ENCODE assay signal across 1 cellular context in the genomic region with DNA sequence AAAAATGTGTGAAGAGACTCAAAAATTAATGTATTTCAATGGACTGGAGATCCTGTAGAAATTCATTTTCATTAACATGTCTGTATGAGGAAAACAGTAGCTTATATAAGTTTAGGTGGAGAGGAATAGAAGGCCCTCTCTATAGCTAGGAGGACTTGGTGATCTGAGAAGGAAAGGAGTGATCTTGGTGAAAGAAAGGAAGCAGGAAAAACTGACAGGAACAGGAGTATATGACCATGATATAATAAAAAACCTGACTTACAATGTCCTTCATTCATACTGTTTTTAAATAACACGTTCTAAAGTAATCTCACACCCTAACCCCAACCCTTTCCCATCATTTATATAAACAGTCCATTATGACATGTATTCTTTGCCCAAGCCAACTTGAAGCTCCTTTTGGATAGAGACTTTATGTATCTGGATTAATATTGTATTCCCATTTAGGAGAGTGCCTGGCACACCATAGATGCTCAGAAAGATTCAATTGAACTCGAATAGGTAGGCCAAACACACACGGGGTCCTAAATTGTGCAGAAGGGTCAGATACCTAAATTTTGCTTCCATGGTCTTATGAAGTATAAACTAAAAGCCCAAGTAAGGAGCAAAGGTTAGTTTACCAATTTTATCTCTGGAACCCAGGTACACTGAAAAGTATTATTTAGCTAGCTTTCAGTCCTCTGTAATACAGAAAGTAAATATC.
TF ChIP-seq lines count a peak whose summit lies in the region.

No MANE protein-coding gene starts in this region.

TF ChIP-seq in K562, 482 proteins besides CTCF, POLR2A, EP300 and RAD21 (continues in another document):
- TF ChIP-seq, protein P1, sequence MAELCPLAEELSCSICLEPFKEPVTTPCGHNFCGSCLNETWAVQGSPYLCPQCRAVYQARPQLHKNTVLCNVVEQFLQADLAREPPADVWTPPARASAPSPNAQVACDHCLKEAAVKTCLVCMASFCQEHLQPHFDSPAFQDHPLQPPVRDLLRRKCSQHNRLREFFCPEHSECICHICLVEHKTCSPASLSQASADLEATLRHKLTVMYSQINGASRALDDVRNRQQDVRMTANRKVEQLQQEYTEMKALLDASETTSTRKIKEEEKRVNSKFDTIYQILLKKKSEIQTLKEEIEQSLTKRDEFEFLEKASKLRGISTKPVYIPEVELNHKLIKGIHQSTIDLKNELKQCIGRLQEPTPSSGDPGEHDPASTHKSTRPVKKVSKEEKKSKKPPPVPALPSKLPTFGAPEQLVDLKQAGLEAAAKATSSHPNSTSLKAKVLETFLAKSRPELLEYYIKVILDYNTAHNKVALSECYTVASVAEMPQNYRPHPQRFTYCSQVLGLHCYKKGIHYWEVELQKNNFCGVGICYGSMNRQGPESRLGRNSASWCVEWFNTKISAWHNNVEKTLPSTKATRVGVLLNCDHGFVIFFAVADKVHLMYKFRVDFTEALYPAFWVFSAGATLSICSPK (IDR thresholded peaks at IDR 0.05; ENCODE audit: borderline replicate concordance) = no peak
- TF ChIP-seq BRF1 (IDR thresholded peaks at IDR 0.05; ENCODE audit: borderline replicate concordance, extremely low read depth, insufficient read length) (no peak), ZNF253 (CRISPR knock-in tag; conservative IDR thresholded peaks at IDR 0.05) (no peak), ZNF146 (CRISPR knock-in tag; IDR thresholded peaks at IDR 0.05; ENCODE audit: unreplicated experiment) (no peak), ZNF232 (CRISPR knock-in tag; IDR thresholded peaks at IDR 0.05) (0 out of 2 replicates have a peak, but pooled peaks have one; percentile 25), ZNF699 (CRISPR knock-in tag; IDR thresholded peaks at IDR 0.05; ENCODE audit: insufficient replicate concordance) (no peak), CEBPG (CRISPR knock-in tag; IDR thresholded peaks at IDR 0.05) (no peak), CEBPG (tag; conservative IDR thresholded peaks at IDR 0.05 in 1 of 2, IDR thresholded peaks at IDR 0.05 in 1 of 2) (no peak), ETV5 (CRISPR knock-in tag; IDR thresholded peaks at IDR 0.05; ENCODE audit: low read depth) (no peak), ATF7 (IDR thresholded peaks at IDR 0.05) (no peak), ZSCAN32 (CRISPR knock-in tag; IDR thresholded peaks at IDR 0.05) (no peak), CHD2 (IDR thresholded peaks at IDR 0.05; ENCODE audit: low read depth, low read length) (0 out of 2 replicates have a peak, but pooled peaks have one; percentile 7), KDM2B (CRISPR knock-in tag; IDR thresholded peaks at IDR 0.05) (no peak), HDAC3 (IDR thresholded peaks at IDR 0.05; ENCODE audit: borderline replicate concordance, partially characterized antibody) (no peak), SAP30 (IDR thresholded peaks at IDR 0.05; ENCODE audit: borderline replicate concordance, insufficient read depth, low read depth, low read length, poor library complexity, severe bottlenecking) (no peak), POLR2AphosphoS2 (IDR thresholded peaks at IDR 0.05; ENCODE audit: low read length) (no peak), ZNF589 (CRISPR knock-in tag; IDR thresholded peaks at IDR 0.05; ENCODE audit: low read depth) (no peak), NRF1 (conservative IDR thresholded peaks at IDR 0.05 in 1 of 2, IDR thresholded peaks at IDR 0.05 in 1 of 2) (no peak), ZNF644 (tag; IDR thresholded peaks at IDR 0.05; ENCODE audit: low read depth) (no peak), ZNF121 (CRISPR knock-in tag; conservative IDR thresholded peaks at IDR 0.05) (no peak), ILK (tag; IDR thresholded peaks at IDR 0.05; ENCODE audit: borderline replicate concordance, low read depth) (no peak), ZNF217 (CRISPR knock-in tag; IDR thresholded peaks at IDR 0.05) (no peak)
- TF ChIP-seq, protein P2, sequence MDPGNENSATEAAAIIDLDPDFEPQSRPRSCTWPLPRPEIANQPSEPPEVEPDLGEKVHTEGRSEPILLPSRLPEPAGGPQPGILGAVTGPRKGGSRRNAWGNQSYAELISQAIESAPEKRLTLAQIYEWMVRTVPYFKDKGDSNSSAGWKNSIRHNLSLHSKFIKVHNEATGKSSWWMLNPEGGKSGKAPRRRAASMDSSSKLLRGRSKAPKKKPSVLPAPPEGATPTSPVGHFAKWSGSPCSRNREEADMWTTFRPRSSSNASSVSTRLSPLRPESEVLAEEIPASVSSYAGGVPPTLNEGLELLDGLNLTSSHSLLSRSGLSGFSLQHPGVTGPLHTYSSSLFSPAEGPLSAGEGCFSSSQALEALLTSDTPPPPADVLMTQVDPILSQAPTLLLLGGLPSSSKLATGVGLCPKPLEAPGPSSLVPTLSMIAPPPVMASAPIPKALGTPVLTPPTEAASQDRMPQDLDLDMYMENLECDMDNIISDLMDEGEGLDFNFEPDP (CRISPR knock-in tag; IDR thresholded peaks at IDR 0.05) = no peak
- TF ChIP-seq, protein P3, sequence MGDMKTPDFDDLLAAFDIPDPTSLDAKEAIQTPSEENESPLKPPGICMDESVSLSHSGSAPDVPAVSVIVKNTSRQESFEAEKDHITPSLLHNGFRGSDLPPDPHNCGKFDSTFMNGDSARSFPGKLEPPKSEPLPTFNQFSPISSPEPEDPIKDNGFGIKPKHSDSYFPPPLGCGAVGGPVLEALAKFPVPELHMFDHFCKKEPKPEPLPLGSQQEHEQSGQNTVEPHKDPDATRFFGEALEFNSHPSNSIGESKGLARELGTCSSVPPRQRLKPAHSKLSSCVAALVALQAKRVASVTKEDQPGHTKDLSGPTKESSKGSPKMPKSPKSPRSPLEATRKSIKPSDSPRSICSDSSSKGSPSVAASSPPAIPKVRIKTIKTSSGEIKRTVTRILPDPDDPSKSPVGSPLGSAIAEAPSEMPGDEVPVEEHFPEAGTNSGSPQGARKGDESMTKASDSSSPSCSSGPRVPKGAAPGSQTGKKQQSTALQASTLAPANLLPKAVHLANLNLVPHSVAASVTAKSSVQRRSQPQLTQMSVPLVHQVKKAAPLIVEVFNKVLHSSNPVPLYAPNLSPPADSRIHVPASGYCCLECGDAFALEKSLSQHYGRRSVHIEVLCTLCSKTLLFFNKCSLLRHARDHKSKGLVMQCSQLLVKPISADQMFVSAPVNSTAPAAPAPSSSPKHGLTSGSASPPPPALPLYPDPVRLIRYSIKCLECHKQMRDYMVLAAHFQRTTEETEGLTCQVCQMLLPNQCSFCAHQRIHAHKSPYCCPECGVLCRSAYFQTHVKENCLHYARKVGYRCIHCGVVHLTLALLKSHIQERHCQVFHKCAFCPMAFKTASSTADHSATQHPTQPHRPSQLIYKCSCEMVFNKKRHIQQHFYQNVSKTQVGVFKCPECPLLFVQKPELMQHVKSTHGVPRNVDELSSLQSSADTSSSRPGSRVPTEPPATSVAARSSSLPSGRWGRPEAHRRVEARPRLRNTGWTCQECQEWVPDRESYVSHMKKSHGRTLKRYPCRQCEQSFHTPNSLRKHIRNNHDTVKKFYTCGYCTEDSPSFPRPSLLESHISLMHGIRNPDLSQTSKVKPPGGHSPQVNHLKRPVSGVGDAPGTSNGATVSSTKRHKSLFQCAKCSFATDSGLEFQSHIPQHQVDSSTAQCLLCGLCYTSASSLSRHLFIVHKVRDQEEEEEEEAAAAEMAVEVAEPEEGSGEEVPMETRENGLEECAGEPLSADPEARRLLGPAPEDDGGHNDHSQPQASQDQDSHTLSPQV (IDR thresholded peaks at IDR 0.05) = no peak
- TF ChIP-seq, protein P4, sequence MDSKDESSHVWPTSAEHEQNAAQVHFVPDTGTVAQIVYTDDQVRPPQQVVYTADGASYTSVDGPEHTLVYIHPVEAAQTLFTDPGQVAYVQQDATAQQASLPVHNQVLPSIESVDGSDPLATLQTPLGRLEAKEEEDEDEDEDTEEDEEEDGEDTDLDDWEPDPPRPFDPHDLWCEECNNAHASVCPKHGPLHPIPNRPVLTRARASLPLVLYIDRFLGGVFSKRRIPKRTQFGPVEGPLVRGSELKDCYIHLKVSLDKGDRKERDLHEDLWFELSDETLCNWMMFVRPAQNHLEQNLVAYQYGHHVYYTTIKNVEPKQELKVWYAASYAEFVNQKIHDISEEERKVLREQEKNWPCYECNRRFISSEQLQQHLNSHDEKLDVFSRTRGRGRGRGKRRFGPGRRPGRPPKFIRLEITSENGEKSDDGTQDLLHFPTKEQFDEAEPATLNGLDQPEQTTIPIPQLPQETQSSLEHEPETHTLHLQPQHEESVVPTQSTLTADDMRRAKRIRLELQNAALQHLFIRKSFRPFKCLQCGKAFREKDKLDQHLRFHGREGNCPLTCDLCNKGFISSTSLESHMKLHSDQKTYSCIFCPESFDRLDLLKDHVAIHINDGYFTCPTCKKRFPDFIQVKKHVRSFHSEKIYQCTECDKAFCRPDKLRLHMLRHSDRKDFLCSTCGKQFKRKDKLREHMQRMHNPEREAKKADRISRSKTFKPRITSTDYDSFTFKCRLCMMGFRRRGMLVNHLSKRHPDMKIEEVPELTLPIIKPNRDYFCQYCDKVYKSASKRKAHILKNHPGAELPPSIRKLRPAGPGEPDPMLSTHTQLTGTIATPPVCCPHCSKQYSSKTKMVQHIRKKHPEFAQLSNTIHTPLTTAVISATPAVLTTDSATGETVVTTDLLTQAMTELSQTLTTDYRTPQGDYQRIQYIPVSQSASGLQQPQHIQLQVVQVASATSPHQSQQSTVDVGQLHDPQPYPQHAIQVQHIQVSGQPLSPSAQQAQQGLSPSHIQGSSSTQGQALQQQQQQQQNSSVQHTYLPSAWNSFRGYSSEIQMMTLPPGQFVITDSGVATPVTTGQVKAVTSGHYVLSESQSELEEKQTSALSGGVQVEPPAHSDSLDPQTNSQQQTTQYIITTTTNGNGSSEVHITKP (IDR thresholded peaks at IDR 0.05; ENCODE audit: partially characterized antibody) = no peak
- TF ChIP-seq, protein P5, sequence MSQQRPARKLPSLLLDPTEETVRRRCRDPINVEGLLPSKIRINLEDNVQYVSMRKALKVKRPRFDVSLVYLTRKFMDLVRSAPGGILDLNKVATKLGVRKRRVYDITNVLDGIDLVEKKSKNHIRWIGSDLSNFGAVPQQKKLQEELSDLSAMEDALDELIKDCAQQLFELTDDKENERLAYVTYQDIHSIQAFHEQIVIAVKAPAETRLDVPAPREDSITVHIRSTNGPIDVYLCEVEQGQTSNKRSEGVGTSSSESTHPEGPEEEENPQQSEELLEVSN (IDR thresholded peaks at IDR 0.05; ENCODE audit: borderline replicate concordance in 1 of 2, extremely low read depth in 1 of 2, insufficient read depth in 1 of 2, insufficient read length in 1 of 2, low read depth in 1 of 2, low read length in 1 of 2, poor library complexity in 1 of 2, severe bottlenecking in 1 of 2) = no peak
- TF ChIP-seq, protein P6, sequence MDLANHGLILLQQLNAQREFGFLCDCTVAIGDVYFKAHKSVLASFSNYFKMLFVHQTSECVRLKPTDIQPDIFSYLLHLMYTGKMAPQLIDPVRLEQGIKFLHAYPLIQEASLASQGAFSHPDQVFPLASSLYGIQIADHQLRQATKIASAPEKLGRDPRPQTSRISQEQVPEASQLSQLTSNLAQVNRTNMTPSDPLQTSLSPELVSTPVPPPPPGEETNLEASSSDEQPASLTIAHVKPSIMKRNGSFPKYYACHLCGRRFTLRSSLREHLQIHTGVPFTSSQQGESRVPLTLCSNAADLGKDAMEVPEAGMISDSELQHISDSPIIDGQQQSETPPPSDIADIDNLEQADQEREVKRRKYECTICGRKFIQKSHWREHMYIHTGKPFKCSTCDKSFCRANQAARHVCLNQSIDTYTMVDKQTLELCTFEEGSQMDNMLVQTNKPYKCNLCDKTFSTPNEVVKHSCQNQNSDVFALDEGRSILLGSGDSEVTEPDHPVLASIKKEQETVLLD (IDR thresholded peaks at IDR 0.05) = no peak
- TF ChIP-seq, protein P7, sequence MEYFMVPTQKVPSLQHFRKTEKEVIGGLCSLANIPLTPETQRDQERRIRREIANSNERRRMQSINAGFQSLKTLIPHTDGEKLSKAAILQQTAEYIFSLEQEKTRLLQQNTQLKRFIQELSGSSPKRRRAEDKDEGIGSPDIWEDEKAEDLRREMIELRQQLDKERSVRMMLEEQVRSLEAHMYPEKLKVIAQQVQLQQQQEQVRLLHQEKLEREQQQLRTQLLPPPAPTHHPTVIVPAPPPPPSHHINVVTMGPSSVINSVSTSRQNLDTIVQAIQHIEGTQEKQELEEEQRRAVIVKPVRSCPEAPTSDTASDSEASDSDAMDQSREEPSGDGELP (CRISPR knock-in tag; IDR thresholded peaks at IDR 0.05; ENCODE audit: borderline replicate concordance) = no peak
- TF ChIP-seq, protein P8, sequence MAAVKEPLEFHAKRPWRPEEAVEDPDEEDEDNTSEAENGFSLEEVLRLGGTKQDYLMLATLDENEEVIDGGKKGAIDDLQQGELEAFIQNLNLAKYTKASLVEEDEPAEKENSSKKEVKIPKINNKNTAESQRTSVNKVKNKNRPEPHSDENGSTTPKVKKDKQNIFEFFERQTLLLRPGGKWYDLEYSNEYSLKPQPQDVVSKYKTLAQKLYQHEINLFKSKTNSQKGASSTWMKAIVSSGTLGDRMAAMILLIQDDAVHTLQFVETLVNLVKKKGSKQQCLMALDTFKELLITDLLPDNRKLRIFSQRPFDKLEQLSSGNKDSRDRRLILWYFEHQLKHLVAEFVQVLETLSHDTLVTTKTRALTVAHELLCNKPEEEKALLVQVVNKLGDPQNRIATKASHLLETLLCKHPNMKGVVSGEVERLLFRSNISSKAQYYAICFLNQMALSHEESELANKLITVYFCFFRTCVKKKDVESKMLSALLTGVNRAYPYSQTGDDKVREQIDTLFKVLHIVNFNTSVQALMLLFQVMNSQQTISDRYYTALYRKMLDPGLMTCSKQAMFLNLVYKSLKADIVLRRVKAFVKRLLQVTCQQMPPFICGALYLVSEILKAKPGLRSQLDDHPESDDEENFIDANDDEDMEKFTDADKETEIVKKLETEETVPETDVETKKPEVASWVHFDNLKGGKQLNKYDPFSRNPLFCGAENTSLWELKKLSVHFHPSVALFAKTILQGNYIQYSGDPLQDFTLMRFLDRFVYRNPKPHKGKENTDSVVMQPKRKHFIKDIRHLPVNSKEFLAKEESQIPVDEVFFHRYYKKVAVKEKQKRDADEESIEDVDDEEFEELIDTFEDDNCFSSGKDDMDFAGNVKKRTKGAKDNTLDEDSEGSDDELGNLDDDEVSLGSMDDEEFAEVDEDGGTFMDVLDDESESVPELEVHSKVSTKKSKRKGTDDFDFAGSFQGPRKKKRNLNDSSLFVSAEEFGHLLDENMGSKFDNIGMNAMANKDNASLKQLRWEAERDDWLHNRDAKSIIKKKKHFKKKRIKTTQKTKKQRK (IDR thresholded peaks at IDR 0.05; ENCODE audit: borderline replicate concordance, low read depth, low read length) = no peak
- TF ChIP-seq, protein P9, sequence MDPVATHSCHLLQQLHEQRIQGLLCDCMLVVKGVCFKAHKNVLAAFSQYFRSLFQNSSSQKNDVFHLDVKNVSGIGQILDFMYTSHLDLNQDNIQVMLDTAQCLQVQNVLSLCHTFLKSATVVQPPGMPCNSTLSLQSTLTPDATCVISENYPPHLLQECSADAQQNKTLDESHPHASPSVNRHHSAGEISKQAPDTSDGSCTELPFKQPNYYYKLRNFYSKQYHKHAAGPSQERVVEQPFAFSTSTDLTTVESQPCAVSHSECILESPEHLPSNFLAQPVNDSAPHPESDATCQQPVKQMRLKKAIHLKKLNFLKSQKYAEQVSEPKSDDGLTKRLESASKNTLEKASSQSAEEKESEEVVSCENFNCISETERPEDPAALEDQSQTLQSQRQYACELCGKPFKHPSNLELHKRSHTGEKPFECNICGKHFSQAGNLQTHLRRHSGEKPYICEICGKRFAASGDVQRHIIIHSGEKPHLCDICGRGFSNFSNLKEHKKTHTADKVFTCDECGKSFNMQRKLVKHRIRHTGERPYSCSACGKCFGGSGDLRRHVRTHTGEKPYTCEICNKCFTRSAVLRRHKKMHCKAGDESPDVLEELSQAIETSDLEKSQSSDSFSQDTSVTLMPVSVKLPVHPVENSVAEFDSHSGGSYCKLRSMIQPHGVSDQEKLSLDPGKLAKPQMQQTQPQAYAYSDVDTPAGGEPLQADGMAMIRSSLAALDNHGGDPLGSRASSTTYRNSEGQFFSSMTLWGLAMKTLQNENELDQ (CRISPR knock-in tag; IDR thresholded peaks at IDR 0.05; ENCODE audit: borderline replicate concordance) = 0 out of 2 replicates have a peak, but pooled peaks have one; percentile 49
